ENCODE assay signal across 1 cellular context in genomic region chr6:133055527-133055966, GRCh38.
TF ChIP-seq lines count a peak whose summit lies in the region.

No MANE protein-coding gene starts in this region.

TF ChIP-seq in GM23338, 12 proteins besides CTCF, POLR2A, EP300 and RAD21 (continued from another document):
- TF ChIP-seq ZNF462 (CRISPR knock-in tag; IDR thresholded peaks at IDR 0.05) = no peak
